In the genomic region with DNA sequence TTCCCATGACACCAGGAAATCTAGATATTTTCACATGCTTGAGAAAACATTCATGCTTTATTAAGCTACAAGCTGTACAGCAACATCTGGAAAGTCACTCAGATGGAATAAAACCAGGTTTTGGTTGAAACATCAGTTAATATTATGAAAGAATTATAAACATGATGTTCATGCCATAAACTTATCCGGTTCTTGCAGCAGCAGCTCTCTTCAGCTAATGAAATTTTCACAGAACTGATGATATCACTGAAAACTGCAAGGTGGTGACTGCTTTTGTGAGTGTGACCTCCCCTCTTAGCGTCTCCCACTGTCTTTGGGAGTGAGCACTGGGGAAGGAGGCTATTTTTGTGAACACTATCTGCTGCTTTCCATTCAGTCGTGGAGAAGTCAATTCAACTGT, we compare ENCODE assay signal across 22 cellular contexts. TPM values are rescaled to one million over a fixed set of nuclear protein-coding genes. Genes with fewer than 3 reads are reported as not detected.
A peak's percentile ranks its signal among the peaks of the same experiment; 100 is the strongest.
DNase-seq lines count a peak whose midpoint lies in the region; ATAC-seq and TF ChIP-seq lines count a peak whose summit lies in the region.
"Had no signal": no experiment of that assay in that cellular context is flagged by ENCODE, and none has a peak within 500 bp of the region (broad histone marks: within the 10 kb centered on the region; RNA-seq: fewer than 3 reads in every experiment).

No MANE protein-coding gene starts in this region.

- peaks cover 34% of the 10 kb centered on the region for H3K36me3 Mint-ChIP-seq in dendritic cell treated with granulocyte-macrophage colony-stimulating factor and Interleukin-4, amounts not matched to agents 40 ng/mL and 50 ng/mL, for 4 days (ENCODE audit: low read depth)
- H3K36me3 Mint-ChIP-seq: activated CD8-positive, alpha-beta memory T cell treated with anti-CD3 and anti-CD28 coated beads, Interleukin-2, amount 10 ng/mL, durations not matched to agents 7 days and 5 days; brain; natural killer cell treated with Interleukin-12 subunit alpha and Interleukin-12 subunit beta and Interleukin-15 and Interleukin-18, amount 100 ng/mL, for 72 hours had no signal

- peak overlapping the region; percentile 88 for H3K27ac Mint-ChIP-seq in dendritic cell treated with granulocyte-macrophage colony-stimulating factor and Interleukin-4, amounts not matched to agents 40 ng/mL and 50 ng/mL, for 4 days
- H3K27ac Mint-ChIP-seq: activated CD8-positive, alpha-beta memory T cell treated with anti-CD3 and anti-CD28 coated beads, Interleukin-2, amount 10 ng/mL, durations not matched to agents 7 days and 5 days; natural killer cell treated with Interleukin-12 subunit alpha and Interleukin-12 subunit beta and Interleukin-15 and Interleukin-18, amount 100 ng/mL, for 72 hours; stimulated activated naive CD8-positive, alpha-beta T cell treated with anti-CD3 and anti-CD28 coated beads, Interleukin-15, Interleukin-2, amounts not matched to agents 100 ng/mL and 50 ng/mL, for 24 hours had no signal

- no peaks in the 10 kb centered on the region for H3K9me3 ChIP-seq in HEK293 (ENCODE audit: control insufficient read depth, insufficient read depth, low read depth, low read length)
- H3K9me3 ChIP-seq in skeletal muscle tissue (ENCODE audit: control insufficient read depth in 3 of 3, low read length in 3 of 3) = no peaks in the 10 kb centered on the region
- H3K9me3 ChIP-seq: HAP-1, spleen had no signal

- H3K4me3 ChIP-seq in HEK293 (ENCODE audit: low read depth, low read length) = no peak overlapping the region
- H3K4me3 ChIP-seq in skeletal muscle tissue (ENCODE audit: low read length in 3 of 3) = no peak overlapping the region
- H3K4me3 ChIP-seq: coronary artery, HAP-1, spleen had no signal

- peaks cover 75% of the 10 kb centered on the region for H3K4me1 Mint-ChIP-seq in dendritic cell treated with granulocyte-macrophage colony-stimulating factor and Interleukin-4, amounts not matched to agents 40 ng/mL and 50 ng/mL, for 4 days (ENCODE audit: low read depth)

- TF ChIP-seq CTCF in HEK293 (tag by site-specific recombination; IDR thresholded peaks at IDR 0.05) = no peak

- H3K27ac ChIP-seq in HEK293 (ENCODE audit: extremely low read depth, low read depth, low read length) (0 out of 2 replicates have a peak overlapping the region, but pooled peaks have one; percentile 14), skeletal muscle tissue (ENCODE audit: low read depth, low read length) (peak overlapping the region; percentile 1)
- H3K27ac ChIP-seq: spleen had no signal

- H3K4me3 Mint-ChIP-seq in dendritic cell treated with granulocyte-macrophage colony-stimulating factor and Interleukin-4, amounts not matched to agents 40 ng/mL and 50 ng/mL, for 4 days = no peak overlapping the region
- H3K4me3 Mint-ChIP-seq: activated CD8-positive, alpha-beta memory T cell treated with anti-CD3 and anti-CD28 coated beads, Interleukin-2, amount 10 ng/mL, durations not matched to agents 7 days and 5 days; brain; natural killer cell treated with Interleukin-12 subunit alpha and Interleukin-12 subunit beta and Interleukin-15 and Interleukin-18, amount 100 ng/mL, for 72 hours; stimulated activated naive CD8-positive, alpha-beta T cell treated with anti-CD3 and anti-CD28 coated beads, Interleukin-15, Interleukin-2, amounts not matched to agents 100 ng/mL and 50 ng/mL, for 24 hours had no signal

- no peaks in the 10 kb centered on the region for H3K9me3 Mint-ChIP-seq in dendritic cell treated with granulocyte-macrophage colony-stimulating factor and Interleukin-4, amounts not matched to agents 40 ng/mL and 50 ng/mL, for 4 days
- H3K9me3 Mint-ChIP-seq: brain; natural killer cell treated with Interleukin-12 subunit alpha and Interleukin-12 subunit beta and Interleukin-15 and Interleukin-18, amount 100 ng/mL, for 72 hours; stimulated activated naive CD8-positive, alpha-beta T cell treated with anti-CD3 and anti-CD28 coated beads, Interleukin-15, Interleukin-2, amounts not matched to agents 100 ng/mL and 50 ng/mL, for 24 hours had no signal

- H3K27me3 Mint-ChIP-seq in dendritic cell treated with granulocyte-macrophage colony-stimulating factor and Interleukin-4, amounts not matched to agents 40 ng/mL and 50 ng/mL, for 4 days = no peaks in the 10 kb centered on the region
- H3K27me3 Mint-ChIP-seq: activated CD8-positive, alpha-beta memory T cell treated with anti-CD3 and anti-CD28 coated beads, Interleukin-2, amount 10 ng/mL, durations not matched to agents 7 days and 5 days; natural killer cell treated with Interleukin-12 subunit alpha and Interleukin-12 subunit beta and Interleukin-15 and Interleukin-18, amount 100 ng/mL, for 72 hours; stimulated activated naive CD8-positive, alpha-beta T cell treated with anti-CD3 and anti-CD28 coated beads, Interleukin-15, Interleukin-2, amounts not matched to agents 100 ng/mL and 50 ng/mL, for 24 hours had no signal

- CTCF ChIA-PET in HEK293 (lab: Yijun Ruan, JAX) = interaction anchor here (0.6 to 1.4 kb wide), 3 partner anchors 13 to 77 kb away, joined by 3 read pairs; no protein-coding TSS in a partner anchor

- peak; percentile 30 to 31 for ATAC-seq in left cardiac atrium
- ATAC-seq in HG02885 (IDR thresholded peaks at IDR 0.05; ENCODE audit: poor library complexity, unreplicated experiment) = no peak
- no peak for ATAC-seq in HG03571 (IDR thresholded peaks at IDR 0.05; ENCODE audit: unreplicated experiment)
- no peak for ATAC-seq in HG03108 (IDR thresholded peaks at IDR 0.05; ENCODE audit: unreplicated experiment)
- ATAC-seq: activated CD8-positive, alpha-beta memory T cell treated with anti-CD3 and anti-CD28 coated beads, Interleukin-2, amount 10 ng/mL, durations not matched to agents 7 days and 5 days; natural killer cell treated with Interleukin-12 subunit alpha and Interleukin-12 subunit beta and Interleukin-15 and Interleukin-18, amount 100 ng/mL, for 72 hours had no signal

- no peaks in the 10 kb centered on the region for H3K27me3 ChIP-seq in skeletal muscle tissue (ENCODE audit: control insufficient read depth in 3 of 3, insufficient read depth in 3 of 3, low read length in 3 of 3)
- H3K27me3 ChIP-seq: spleen had no signal

- H3K36me3 ChIP-seq in HEK293 (ENCODE audit: control insufficient read depth in 2 of 2, insufficient read depth in 1 of 2, low read length in 2 of 2) = no peaks in the 10 kb centered on the region
- H3K36me3 ChIP-seq in skeletal muscle tissue (ENCODE audit: control insufficient read depth in 3 of 3, insufficient read depth in 3 of 3, low read length in 3 of 3) = no peaks in the 10 kb centered on the region
- H3K36me3 ChIP-seq: HAP-1, spleen had no signal

- DNase-seq in left cardiac atrium = no peak
- DNase-seq in NK-92 treated with Interleukin-12 subunit alpha and Interleukin-12 subunit beta, amount 100 ng/mL, for 24 hours (lab: John Stamatoyannopoulos, UW) = no peak
- DNase-seq: activated CD4-positive, alpha-beta T cell treated with anti-CD3 and anti-CD28 coated beads for 4 hours; activated CD8-positive, alpha-beta memory T cell treated with anti-CD3 and anti-CD28 coated beads, Interleukin-2, amount 10 ng/mL, durations not matched to agents 7 days and 5 days; AML-193; DMS79 treated with DMSO at 0.1 percent for 48 hours; foreskin melanocyte; NCI-H1048; NCI-H1930; spleen; stimulated activated CD4-positive, alpha-beta T cell treated with anti-CD3 and anti-CD28 coated beads, Interleukin-4, amount 100 ng/mL, for 24 hours had no signal

- H3K4me1 ChIP-seq in HEK293 (ENCODE audit: control insufficient read depth, insufficient read depth, low read length) (peaks cover 33% of the 10 kb centered on the region), skeletal muscle tissue (ENCODE audit: control insufficient read depth in 3 of 3, insufficient read depth in 3 of 3, low read length in 3 of 3) (peaks cover 29 to 45% (median 44%) of the 10 kb centered on the region in 3 donors)

- intact Hi-C loops in dendritic cell treated with granulocyte-macrophage colony-stimulating factor and Interleukin-4, amounts not matched to agents 40 ng/mL and 50 ng/mL, for 4 days (cut with micrococcal nuclease) = no loop called here
- intact Hi-C loops in left cardiac atrium (cut with DNase I) = no loop called here

- H3K9ac ChIP-seq in skeletal muscle tissue (ENCODE audit: low read depth in 1 of 3, low read length in 3 of 3) = no peak overlapping the region

- POLR2A ChIA-PET in HEK293 (lab: Yijun Ruan, JAX) = interaction anchor here (1.2 kb wide), 1 partner anchor 56 kb away, joined by 3 read pairs; no protein-coding TSS in a partner anchor

TF ChIP-seq in HEK293, 187 proteins besides CTCF, POLR2A, EP300 and RAD21:
- TF ChIP-seq KLF17 (tag by site-specific recombination; IDR thresholded peaks at IDR 0.05) = no peak
- TF ChIP-seq ZNF768 (tag by site-specific recombination; IDR thresholded peaks at IDR 0.05) = no peak
- no peak for TF ChIP-seq ZNF654 (tag by site-specific recombination; IDR thresholded peaks at IDR 0.05; ENCODE audit: low read depth)

RNA-seq across cellular contexts. Expression of gene ARHGAP10, which starts 56.9 kb away (rescaled TPM):
- 10 to 100 TPM; 41.4 to 46.5 TPM for total RNA-seq in left cardiac atrium
- 88.7 TPM for total RNA-seq in skeletal muscle tissue

Comparison
In these comparisons a context has a peak if more than half of its experiments do, and no peak if none do; other contexts are left out.
1. ATAC-seq: peak in left cardiac atrium (2 of 2); none in HG02885 (single experiment), HG03571 (single experiment) and HG03108 (single experiment).